ENCODE assay signal across 8 cellular contexts in the genomic region with DNA sequence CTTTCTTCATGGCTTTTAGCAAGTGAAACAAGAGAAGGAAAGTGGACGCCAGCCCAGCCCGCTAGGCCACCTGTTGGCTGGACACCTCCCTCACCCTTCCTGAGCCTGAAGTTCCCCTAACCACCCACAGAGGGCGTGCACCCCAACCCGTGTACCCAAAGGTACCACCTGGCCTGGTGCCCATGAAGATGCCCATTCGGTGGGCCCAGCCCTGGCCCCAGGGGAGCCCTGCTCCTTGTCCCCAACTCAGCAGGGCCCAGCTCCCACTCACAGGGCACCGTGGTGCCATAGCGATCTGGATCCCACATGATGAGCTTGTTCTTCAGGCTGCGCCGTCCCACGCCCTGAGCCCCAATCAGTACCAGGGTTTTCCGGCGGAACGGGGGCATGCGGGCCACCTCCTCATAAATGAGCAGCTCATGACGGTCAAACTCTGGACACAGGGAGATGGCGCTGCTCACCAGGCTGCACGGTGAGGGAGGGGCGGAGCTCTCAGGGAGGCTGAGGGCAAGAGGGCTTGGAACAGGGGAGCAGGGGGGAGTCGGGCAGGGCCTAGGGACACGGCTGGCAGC. TPM values are rescaled to one million over a fixed set of nuclear protein-coding genes. Genes with fewer than 3 reads are reported as not detected.
DNase-seq lines count a peak whose midpoint lies in the region; ATAC-seq and TF ChIP-seq lines count a peak whose summit lies in the region.

No MANE protein-coding gene starts in this region.

- no peak overlapping the region for H3K4me3 Mint-ChIP-seq in H9
- H3K4me3 Mint-ChIP-seq in stimulated activated effector memory CD8-positive, alpha-beta T cell treated with anti-CD3 and anti-CD28 coated beads, Interleukin-12 subunit alpha, Interleukin-12 subunit beta, amount 100 ng/mL, for 72 hours, result no peak overlapping the region

- H3K56ac ChIP-seq in H9 (ENCODE audit: insufficient read length, low read depth, low read length), result no peak overlapping the region

- H2BK12ac ChIP-seq in H9 (ENCODE audit: insufficient read length, low read depth, low read length), result no peak overlapping the region

- no peak overlapping the region for H3K27ac ChIP-seq in H9 (ENCODE audit: insufficient read length, low read depth, low read length)

- no peaks in the 10 kb centered on the region for H3K9me3 Mint-ChIP-seq in H9
- no peaks in the 10 kb centered on the region for H3K9me3 Mint-ChIP-seq in stimulated activated effector memory CD8-positive, alpha-beta T cell treated with anti-CD3 and anti-CD28 coated beads, Interleukin-12 subunit alpha, Interleukin-12 subunit beta, amount 100 ng/mL, for 72 hours

- H4K20me1 ChIP-seq in H9 (ENCODE audit: control insufficient read depth, insufficient read depth, insufficient read length), result peaks cover 4% of the 10 kb centered on the region

- H3K27me3 Mint-ChIP-seq in H9 (ENCODE audit: low read depth), result no peaks in the 10 kb centered on the region; the same call in none of the 2 replicates

- no peak overlapping the region for H4K8ac ChIP-seq in H9 (replicated peaks; ENCODE audit: insufficient read length, low read depth, low read length)

- no peak overlapping the region for H2BK20ac ChIP-seq in H9 (ENCODE audit: low read depth, low read length, poor library complexity, severe bottlenecking)

- H3K18ac ChIP-seq in H9 (ENCODE audit: insufficient read length, low read depth, low read length), result no peak overlapping the region

- TF ChIP-seq CTCF in BJ (IDR thresholded peaks at IDR 0.05; ENCODE audit: insufficient read depth, low read depth, low read length), result peak; percentile 75
- TF ChIP-seq CTCF in H9 (conservative IDR thresholded peaks at IDR 0.05), result peak; percentile 84

- H2BK120ac ChIP-seq in H9 (ENCODE audit: low read depth, low read length, poor library complexity, severe bottlenecking), result no peak overlapping the region

- DNase-seq in BJ (ENCODE audit: low read depth), result no peak
- peak; percentile 80 for DNase-seq in H9
- DNase-seq in astrocyte of the hippocampus (ENCODE audit: low read depth, low spot score), result peak; percentile 37
- peak; percentile 93 for DNase-seq in left kidney (ENCODE audit: low read depth, low spot score)
- DNase-seq in stimulated activated effector memory CD8-positive, alpha-beta T cell treated with anti-CD3 and anti-CD28 coated beads, Interleukin-12 subunit alpha, Interleukin-12 subunit beta, amount 100 ng/mL, for 72 hours (ENCODE audit: low spot score in 2 of 2), result peak; percentile 35 to 69
- DNase-seq in epidermal melanocyte (ENCODE audit: insufficient read length, low spot score), result no peak

- no peaks in the 10 kb centered on the region; the same call in 1 of the 2 replicates for H3K36me3 ChIP-seq in BJ (ENCODE audit: control insufficient read depth, insufficient read depth, low read length)

- no peak overlapping the region for H3K9ac ChIP-seq in H9 (ENCODE audit: extremely low read depth, insufficient read length, low read length)

- no peak overlapping the region for H4K91ac ChIP-seq in H9 (ENCODE audit: insufficient read length, low read depth, low read length)

- no peaks in the 10 kb centered on the region for H3K9me3 ChIP-seq in H9 (ENCODE audit: control insufficient read depth, low read depth, low read length)

- no peak overlapping the region for H4K5ac ChIP-seq in H9 (ENCODE audit: insufficient read length, low read depth, low read length)

- ATAC-seq in SK-N-SH treated with all-trans-retinoic acid at 6 μM for 48 hours (peak; percentile 48), HG03135 (IDR thresholded peaks at IDR 0.05; ENCODE audit: unreplicated experiment) (no peak)
- ATAC-seq in stimulated activated effector memory CD8-positive, alpha-beta T cell treated with anti-CD3 and anti-CD28 coated beads, Interleukin-12 subunit alpha, Interleukin-12 subunit beta, amount 100 ng/mL, for 72 hours, result peak; percentile 42

- H3K4me1 ChIP-seq in H9 (ENCODE audit: insufficient read depth, low read length), result peaks cover 3% of the 10 kb centered on the region; the same call in 1 of the 2 replicates

- H2BK15ac ChIP-seq in H9 (ENCODE audit: low read depth, low read length), result no peak overlapping the region

- no CpG with 5 or more reads among the region's 20 CpGs for WGBS in H9 (ENCODE audit: extremely low coverage, insufficient read length, low lambda C conversion rate)

- H3K79me2 ChIP-seq in H9 (ENCODE audit: insufficient read depth, low read length), result no peaks in the 10 kb centered on the region

- no peaks in the 10 kb centered on the region for H3K79me1 ChIP-seq in H9 (ENCODE audit: insufficient read depth, low read depth, low read length, poor library complexity, severe bottlenecking)

- POLR2A ChIA-PET in BJ (lab: Charles Lee), result no interaction called here

- H3K4me1 Mint-ChIP-seq in H9, result peaks cover 9 to 14% of the 10 kb centered on the region in 2 experiments
- H3K4me1 Mint-ChIP-seq in stimulated activated effector memory CD8-positive, alpha-beta T cell treated with anti-CD3 and anti-CD28 coated beads, Interleukin-12 subunit alpha, Interleukin-12 subunit beta, amount 100 ng/mL, for 72 hours, result peaks cover 8% of the 10 kb centered on the region

- no peak overlapping the region for H3K4me3 ChIP-seq in BJ (ENCODE audit: low read depth, low read length)

- no peak overlapping the region for H2BK5ac ChIP-seq in H9 (ENCODE audit: insufficient read length, low read length)

- no peak overlapping the region for H3K4ac ChIP-seq in H9 (ENCODE audit: low read depth, low read length)

- H3K23ac ChIP-seq in H9 (ENCODE audit: insufficient read length, low read depth, low read length), result no peak overlapping the region

- H3K14ac ChIP-seq in H9 (ENCODE audit: insufficient read depth, low read length), result no peak overlapping the region

- peak overlapping the region in 1 of 3 experiments; percentile 22; a peak in 1 of 7 replicates for H3K27ac Mint-ChIP-seq in H9
- no peak overlapping the region for H3K27ac Mint-ChIP-seq in stimulated activated effector memory CD8-positive, alpha-beta T cell treated with anti-CD3 and anti-CD28 coated beads, Interleukin-12 subunit alpha, Interleukin-12 subunit beta, amount 100 ng/mL, for 72 hours

- no peaks in the 10 kb centered on the region for H3K23me2 ChIP-seq in H9 (ENCODE audit: insufficient read length, low read depth, low read length, poor library complexity, severe bottlenecking)

- CTCF ChIA-PET in BJ (lab: Yijun Ruan, JAX), result interaction anchor here (0.7 to 6.1 kb wide), 18 partner anchors 10 to 288 kb away, joined by 3 to 70 read pairs (median 6); partner anchors contain the start of genes CD300LG, MPP2 and PPY

- no peaks in the 10 kb centered on the region for H3K27me3 ChIP-seq in BJ (ENCODE audit: control insufficient read depth, insufficient read depth, low read length)
- no peaks in the 10 kb centered on the region for H3K27me3 ChIP-seq in H9 (ENCODE audit: insufficient read depth, low read length)

- H2AK5ac ChIP-seq in H9 (ENCODE audit: insufficient read length, low read length), result no peak overlapping the region

- peaks cover 5 to 14% (median 13%) of the 10 kb centered on the region in 3 experiments; a peak in 5 of 7 replicates for H3K36me3 Mint-ChIP-seq in H9 (ENCODE audit: insufficient read depth in 1 of 3, low read depth in 3 of 3)
- no peaks in the 10 kb centered on the region for H3K36me3 Mint-ChIP-seq in stimulated activated effector memory CD8-positive, alpha-beta T cell treated with anti-CD3 and anti-CD28 coated beads, Interleukin-12 subunit alpha, Interleukin-12 subunit beta, amount 100 ng/mL, for 72 hours

- H2AFZ ChIP-seq in H9 (ENCODE audit: low read length), result no peak overlapping the region

- no peak overlapping the region for H3K4me2 ChIP-seq in H9 (ENCODE audit: insufficient read depth, insufficient read length, low read length)

- no peak overlapping the region for H3T11ph ChIP-seq in H9 (ENCODE audit: low read length)

TF ChIP-seq in SK-N-SH treated with all-trans-retinoic acid at 6 μM for 48 hours, 23 proteins besides CTCF, POLR2A, EP300 and RAD21:
- TF ChIP-seq TCF4 (CRISPR knock-in tag; IDR thresholded peaks at IDR 0.05; ENCODE audit: borderline replicate concordance) (no peak), SNAI2 (CRISPR knock-in tag; IDR thresholded peaks at IDR 0.05) (no peak), RARB (CRISPR knock-in tag; IDR thresholded peaks at IDR 0.05) (no peak), ZNF565 (CRISPR knock-in tag; conservative IDR thresholded peaks at IDR 0.05; ENCODE audit: low read depth) (no peak), TOX (CRISPR knock-in tag; IDR thresholded peaks at IDR 0.05; ENCODE audit: borderline replicate concordance) (no peak), CSDC2 (CRISPR knock-in tag; IDR thresholded peaks at IDR 0.05) (no peak), ZFP30 (CRISPR knock-in tag; IDR thresholded peaks at IDR 0.05) (no peak), ESRRG (CRISPR knock-in tag; IDR thresholded peaks at IDR 0.05) (no peak), ZNF70 (CRISPR knock-in tag; IDR thresholded peaks at IDR 0.05) (no peak), POU6F1 (CRISPR knock-in tag; IDR thresholded peaks at IDR 0.05; ENCODE audit: borderline replicate concordance, low read depth) (no peak), ZNF8 (CRISPR knock-in tag; IDR thresholded peaks at IDR 0.05) (no peak), PPARA (CRISPR knock-in tag; IDR thresholded peaks at IDR 0.05; ENCODE audit: borderline replicate concordance) (no peak), ZFP3 (CRISPR knock-in tag; IDR thresholded peaks at IDR 0.05) (no peak)

RNA-seq across cellular contexts. Expression of gene MPP2, which starts 26.8 kb away (rescaled TPM):
- 3.1 and 5.3 TPM in 2 replicates for polyA plus RNA-seq in BJ (2011; rRNA removed)
- 4.5 and 6.4 TPM in 2 replicates for polyA minus RNA-seq in BJ (2011; rRNA and poly(A)+ RNA removed)
- 16.3 and 17.9 TPM in 2 replicates for total RNA-seq in H9 (2021)

RNA-seq across cellular contexts. Expression of gene CD300LG, which starts 33.5 kb away (rescaled TPM):
- polyA plus RNA-seq in BJ (2011; rRNA removed), result not detected in 2 replicates
- polyA minus RNA-seq in BJ (2011; rRNA and poly(A)+ RNA removed), result not detected in 2 replicates
- total RNA-seq in H9 (2021), result not detected in 2 replicates

RNA-seq across cellular contexts. Expression of gene MPP3, which starts 47.6 kb away (rescaled TPM):
- polyA plus RNA-seq in BJ (2011; rRNA removed), result 4.6 and 7.9 TPM in 2 replicates
- 3.7 and 4.9 TPM in 2 replicates for polyA minus RNA-seq in BJ (2011; rRNA and poly(A)+ RNA removed)
- 5.7 and 6.9 TPM in 2 replicates for total RNA-seq in H9 (2021)

Comparison
In these comparisons a context has a peak if more than half of its experiments do, and no peak if none do; other contexts are left out.
1. DNase-seq: peak in H9 (single experiment), astrocyte of the hippocampus (single experiment), left kidney (single experiment) and stimulated activated effector memory CD8-positive, alpha-beta T cell treated with anti-CD3 and anti-CD28 coated beads, Interleukin-12 subunit alpha, Interleukin-12 subunit beta, amount 100 ng/mL, for 72 hours (2 of 2); none in BJ (single experiment) and epidermal melanocyte (single experiment).